ENCODE assay signal across 37 cellular contexts in the genomic region with DNA sequence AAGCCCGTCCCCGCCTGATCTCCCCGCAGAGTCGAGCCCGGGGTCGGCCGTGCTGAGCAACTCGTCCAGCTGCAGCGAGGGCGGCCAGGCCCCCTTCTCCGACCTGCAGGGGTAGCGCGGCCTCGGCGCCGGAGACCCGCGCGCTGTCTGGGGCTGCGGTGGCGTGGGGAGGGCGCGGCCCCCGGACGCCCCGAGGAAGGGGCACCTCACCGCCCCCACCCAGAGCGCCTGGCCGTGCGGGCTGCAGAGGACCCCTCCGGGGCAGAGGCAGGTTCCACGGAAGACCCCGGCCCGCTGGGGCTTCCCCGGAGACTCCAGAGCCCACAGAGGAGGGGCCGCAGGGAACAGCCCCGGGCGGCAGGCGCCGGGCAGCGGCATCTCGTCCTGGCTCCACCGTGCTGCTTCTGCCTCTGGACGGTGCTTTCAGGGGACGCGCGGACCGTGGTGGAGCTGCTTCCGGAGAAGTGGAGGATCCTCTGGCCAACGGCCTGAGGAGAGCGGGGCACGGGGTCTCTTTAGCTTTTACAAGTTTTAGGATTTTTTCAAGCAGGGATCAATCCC. TPM values are rescaled to one million over a fixed set of nuclear protein-coding genes. Genes with fewer than 3 reads are reported as not detected.
"Had no signal": no experiment of that assay in that cellular context is flagged by ENCODE, and none has a peak within 500 bp of the region (broad histone marks: within the 10 kb centered on the region; RNA-seq: fewer than 3 reads in every experiment).

No MANE protein-coding gene starts in this region.

- H3K27me3 Mint-ChIP-seq: activated B cell treated with CpG ODN at 0.5 μM for 24 hours; activated CD4-positive, alpha-beta memory T cell treated with anti-CD3 and anti-CD28 coated beads for 36 hours had no signal

- DNase-seq: activated B cell treated with CpG ODN at 0.5 μM for 24 hours; activated CD4-positive, alpha-beta memory T cell treated with anti-CD3 and anti-CD28 coated beads for 36 hours; activated CD4-positive, alpha-beta T cell treated with anti-CD3 and anti-CD28 coated beads for 4 hours; activated CD4-positive, alpha-beta T cell treated with anti-CD3 and anti-CD28 coated beads, Interleukin-2, amount 50 U/mL, for 1 hour; activated CD4-positive, CD25-positive, alpha-beta regulatory T cell treated with anti-CD3 and anti-CD28 coated beads, Interleukin-2, amount 50 U/mL, for 72 hours; activated CD8-positive, alpha-beta memory T cell treated with anti-CD3 and anti-CD28 coated beads, Interleukin-2, amount 50 U/mL, for 4 hours; activated gamma-delta T cell treated with Interleukin-2 at 50 U/mL for 16 hours; activated naive CD4-positive, alpha-beta T cell treated with anti-CD3 and anti-CD28 coated beads for 36 hours; activated T-cell treated with anti-CD3 and anti-CD28 coated beads for 4 hours; activated T-cell treated with anti-CD3 and anti-CD28 coated beads, Interleukin-2, amount 50 U/mL, for 4 hours; adrenal gland; body of pancreas; NCI-H1092 treated with DMSO at 0.1 percent for 48 hours; NCI-H1417; NCI-H146; NCI-H187; NCI-H2029 treated with DMSO at 0.1 percent for 48 hours; NCI-H2107; NCI-H2171; NCI-H510A; NCI-H526; NCI-H748 treated with DMSO at 0.1 percent for 48 hours; NK-92 treated with Interleukin-12 subunit alpha and Interleukin-12 subunit beta, amount 100 ng/mL, for 24 hours; PC-3; Peyer's patch; RPMI8226; SW 1271; T-helper 1 cell; T-helper 2 cell; T-helper 9 cell had no signal

- H3K4me1 Mint-ChIP-seq: activated B cell treated with CpG ODN at 0.5 μM for 24 hours had no signal

- ATAC-seq: activated naive CD4-positive, alpha-beta T cell treated with anti-CD3 and anti-CD28 coated beads, Interleukin-2, amount 50 U/mL, for 72 hours; activated T-cell treated with anti-CD3 and anti-CD28 coated beads, Interleukin-2, amount 50 U/mL, for 4 hours; body of pancreas; K562; PC-3 had no signal

- H3K27me3 ChIP-seq: adrenal gland, body of pancreas, breast epithelium, Peyer's patch had no signal

- H3K4me1 ChIP-seq: adrenal gland, body of pancreas, breast epithelium, Peyer's patch had no signal

- H3K4me3 ChIP-seq: adrenal gland, body of pancreas, breast epithelium, K562, Peyer's patch had no signal

- H3K4me3 Mint-ChIP-seq: activated B cell treated with CpG ODN at 0.5 μM for 24 hours; activated CD4-positive, alpha-beta memory T cell treated with anti-CD3 and anti-CD28 coated beads for 36 hours; activated naive CD4-positive, alpha-beta T cell treated with anti-CD3 and anti-CD28 coated beads for 36 hours; activated T-cell treated with anti-CD3 and anti-CD28 coated beads, Interleukin-2, amount 50 U/mL, for 4 hours; activated T-helper 1 cell treated with anti-CD3 and anti-CD28 coated beads, Interleukin-12 subunit alpha, Interleukin-12 subunit beta, Interleukin-2, Interleukin-4 antibody, amounts not matched to agents 30 ng/mL and 10 ng/mL and 1 ng/mL, durations not matched to agents 14 hours and 24 hours and 36 hours had no signal

- H3K27ac Mint-ChIP-seq: activated B cell treated with CpG ODN at 0.5 μM for 24 hours; activated CD4-positive, alpha-beta memory T cell treated with anti-CD3 and anti-CD28 coated beads for 36 hours; activated naive CD4-positive, alpha-beta T cell treated with anti-CD3 and anti-CD28 coated beads for 36 hours; activated naive CD4-positive, alpha-beta T cell treated with anti-CD3 and anti-CD28 coated beads, Interleukin-2, amount 50 U/mL, for 72 hours; activated T-helper 1 cell treated with anti-CD3 and anti-CD28 coated beads, Interleukin-12 subunit alpha, Interleukin-12 subunit beta, Interleukin-2, Interleukin-4 antibody, amounts not matched to agents 30 ng/mL and 10 ng/mL and 1 ng/mL, durations not matched to agents 14 hours and 24 hours and 36 hours had no signal

- H3K36me3 Mint-ChIP-seq: activated CD4-positive, alpha-beta memory T cell treated with anti-CD3 and anti-CD28 coated beads for 36 hours; activated naive CD4-positive, alpha-beta T cell treated with anti-CD3 and anti-CD28 coated beads, Interleukin-2, amount 50 U/mL, for 72 hours had no signal

- H3K9me3 Mint-ChIP-seq: activated B cell treated with CpG ODN at 0.5 μM for 24 hours; activated CD4-positive, alpha-beta memory T cell treated with anti-CD3 and anti-CD28 coated beads for 36 hours; activated naive CD4-positive, alpha-beta T cell treated with anti-CD3 and anti-CD28 coated beads for 36 hours; activated naive CD4-positive, alpha-beta T cell treated with anti-CD3 and anti-CD28 coated beads, Interleukin-2, amount 50 U/mL, for 72 hours; activated T-cell treated with anti-CD3 and anti-CD28 coated beads, Interleukin-2, amount 50 U/mL, for 4 hours; activated T-helper 1 cell treated with anti-CD3 and anti-CD28 coated beads, Interleukin-12 subunit alpha, Interleukin-12 subunit beta, Interleukin-2, Interleukin-4 antibody, amounts not matched to agents 30 ng/mL and 10 ng/mL and 1 ng/mL, durations not matched to agents 14 hours and 24 hours and 36 hours had no signal

- H3K9me3 ChIP-seq: adrenal gland, body of pancreas, breast epithelium, Peyer's patch had no signal

- H3K27ac ChIP-seq: adrenal gland, body of pancreas, breast epithelium, Peyer's patch, VCaP had no signal

- H3K36me3 ChIP-seq: adrenal gland, breast epithelium, Peyer's patch had no signal

RNA-seq across cellular contexts. Expression of gene F7, which starts 8.8 kb away (rescaled TPM):
- total RNA-seq: activated B cell treated with CpG ODN at 0.5 μM for 24 hours; activated naive CD4-positive, alpha-beta T cell treated with anti-CD3 and anti-CD28 coated beads, Interleukin-2, amount 50 U/mL, for 72 hours; activated T-helper 1 cell treated with anti-CD3 and anti-CD28 coated beads, Interleukin-12 subunit alpha, Interleukin-12 subunit beta, Interleukin-2, Interleukin-4 antibody, amounts not matched to agents 30 ng/mL and 10 ng/mL and 1 ng/mL, durations not matched to agents 14 hours and 24 hours and 36 hours; astrocyte; body of pancreas; K562; M059J; PC-3 had no signal

RNA-seq across cellular contexts. Expression of gene F10, which starts 25.8 kb away (rescaled TPM):
- total RNA-seq: activated B cell treated with CpG ODN at 0.5 μM for 24 hours; activated CD4-positive, alpha-beta memory T cell treated with anti-CD3 and anti-CD28 coated beads for 36 hours; activated naive CD4-positive, alpha-beta T cell treated with anti-CD3 and anti-CD28 coated beads for 36 hours; activated naive CD4-positive, alpha-beta T cell treated with anti-CD3 and anti-CD28 coated beads, Interleukin-2, amount 50 U/mL, for 72 hours; activated T-cell treated with anti-CD3 and anti-CD28 coated beads, Interleukin-2, amount 50 U/mL, for 4 hours; activated T-helper 1 cell treated with anti-CD3 and anti-CD28 coated beads, Interleukin-12 subunit alpha, Interleukin-12 subunit beta, Interleukin-2, Interleukin-4 antibody, amounts not matched to agents 30 ng/mL and 10 ng/mL and 1 ng/mL, durations not matched to agents 14 hours and 24 hours and 36 hours; PC-3 had no signal
